8 cellular contexts compared by ENCODE assay signal in the genomic region with DNA sequence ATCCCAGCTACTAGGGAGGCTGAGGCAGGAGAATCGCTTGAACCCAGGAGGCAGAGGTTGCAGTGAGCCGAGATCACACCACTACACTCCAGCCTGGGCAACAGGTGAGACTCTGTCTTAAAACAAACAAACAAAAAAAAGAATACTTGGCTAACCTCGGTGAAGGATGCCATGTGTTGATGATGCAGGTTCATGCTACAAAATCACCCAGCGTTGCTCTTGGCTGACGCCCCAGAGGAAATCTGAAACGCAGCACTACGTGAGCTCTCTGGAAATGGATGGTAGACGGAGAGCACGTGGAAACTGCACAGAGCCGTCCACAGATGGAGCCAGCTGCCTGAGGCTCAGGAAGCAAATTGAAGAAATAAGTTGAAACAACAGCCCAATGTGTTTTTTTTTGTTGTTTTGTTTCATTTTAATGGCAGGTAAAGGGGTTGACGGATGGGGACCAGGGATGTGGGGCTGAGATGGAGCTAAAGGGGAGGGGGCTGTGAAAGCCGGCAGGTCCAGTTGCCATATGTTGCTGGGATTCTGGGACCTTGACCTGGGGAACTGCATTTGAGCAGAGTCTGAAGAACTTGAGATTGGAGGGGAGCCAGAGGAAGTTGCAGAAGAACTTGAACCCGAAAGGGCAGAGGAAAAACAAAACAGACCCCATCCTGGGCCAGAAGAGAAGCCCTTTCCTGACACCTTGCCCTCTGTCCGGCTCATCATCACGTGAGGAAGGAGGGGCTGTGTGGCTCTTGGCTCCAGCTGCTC. TPM values are rescaled to one million over a fixed set of nuclear protein-coding genes. Genes with fewer than 3 reads are reported as not detected.
A peak's percentile ranks its signal among the peaks of the same experiment; 100 is the strongest.
DNase-seq lines count a peak whose midpoint lies in the region; ATAC-seq and TF ChIP-seq lines count a peak whose summit lies in the region.

No MANE protein-coding gene starts in this region.

- peak overlapping the region; percentile 87; the same call in 1 of the 2 replicates for H2AFZ ChIP-seq in Karpas-422 (ENCODE audit: low read length)

- H3K9ac ChIP-seq in Karpas-422 (ENCODE audit: low read length), result peak overlapping the region; percentile 51

- ATAC-seq in GM18508 (IDR thresholded peaks at IDR 0.05; ENCODE audit: insufficient read depth, unreplicated experiment) (peak; percentile 58), heart left ventricle (peak; percentile 77 to 95 (median 90))

- DNase-seq in BJ (ENCODE audit: low read depth), result peak; percentile 57
- no peak for DNase-seq in Karpas-422
- peak in 4 of 5 donors; percentile 39 to 61 (median 56) for DNase-seq in heart left ventricle
- peak; percentile 85 for DNase-seq in smooth muscle cell of the brain vasculature (ENCODE audit: low read depth, low spot score)
- DNase-seq in globus pallidus (ENCODE audit: low spot score), result no peak
- no peak for DNase-seq in stimulated activated naive CD4-positive, alpha-beta T cell treated with Interleukin-2 at 50 U/mL for 16 hours (lab: John Stamatoyannopoulos, UW)

- POLR2A ChIA-PET in BJ (lab: Charles Lee), result no interaction called here

- H4K20me1 ChIP-seq in Karpas-422 (ENCODE audit: insufficient read depth, low read depth, low read length), result no peaks in the 10 kb centered on the region

- CTCF ChIA-PET in BJ (lab: Yijun Ruan, JAX), result interaction anchor here (0.6 to 13.3 kb wide), 18 partner anchors 8 to 259 kb away, joined by 3 to 173 read pairs (median 5); partner anchors contain the start of gene MANBAL

- H3K9me3 ChIP-seq in Karpas-422 (ENCODE audit: low read length), result no peaks in the 10 kb centered on the region
- no peaks in the 10 kb centered on the region for H3K9me3 ChIP-seq in heart left ventricle

- H3K4me3 ChIP-seq in BJ (ENCODE audit: low read depth, low read length) (no peak overlapping the region), Karpas-422 (ENCODE audit: low read length) (no peak overlapping the region), heart left ventricle (peak overlapping the region in 3 of 12 donors; percentile 9 to 26 (median 10))

- H3K36me3 ChIP-seq in BJ (ENCODE audit: control insufficient read depth, insufficient read depth, low read length) (no peaks in the 10 kb centered on the region), Karpas-422 (ENCODE audit: insufficient read depth, low read length) (no peaks in the 10 kb centered on the region), heart left ventricle (no peaks in the 10 kb centered on the region)

- H3K27me3 ChIP-seq in BJ (ENCODE audit: control insufficient read depth, insufficient read depth, low read length) (no peaks in the 10 kb centered on the region; the same call in 1 of the 2 replicates), Karpas-422 (ENCODE audit: low read length) (no peaks in the 10 kb centered on the region), heart left ventricle (peaks cover 0 to 5% (median 0%) of the 10 kb centered on the region in 9 donors)

- H3K27ac ChIP-seq in Karpas-422 (ENCODE audit: low read length) (peak overlapping the region; percentile 33), VCaP (peak overlapping the region; percentile 36; the same call in 1 of the 2 replicates), heart left ventricle (peak overlapping the region in 3 of 12 donors; percentile 14 to 76 (median 57))

- TF ChIP-seq CTCF in BJ (IDR thresholded peaks at IDR 0.05; ENCODE audit: insufficient read depth, low read depth, low read length) (peak; percentile 58), VCaP (conservative IDR thresholded peaks at IDR 0.05) (peak; percentile 64), heart left ventricle (IDR thresholded peaks at IDR 0.05) (peak in 9 of 12 donors; percentile 20 to 55 (median 33))

- H3K9me2 ChIP-seq in Karpas-422 (replicated peaks; ENCODE audit: insufficient read depth, low read length), result no peaks in the 10 kb centered on the region

- WGBS in heart left ventricle, 4 donors, result 18 to 23% (median 21%) methylated on average over 15 of the region's 15 CpGs

- H3K4me2 ChIP-seq in Karpas-422 (ENCODE audit: low read depth, low read length, poor library complexity, severe bottlenecking), result peak overlapping the region; percentile 33

- no peak for TF ChIP-seq POLR2A in heart left ventricle (IDR thresholded peaks at IDR 0.05)

- H3K4me1 ChIP-seq in Karpas-422 (ENCODE audit: low read length) (peaks cover 26% of the 10 kb centered on the region), heart left ventricle (peaks cover 0 to 37% (median 9%) of the 10 kb centered on the region in 12 donors)

- no peaks in the 10 kb centered on the region for H3K79me2 ChIP-seq in Karpas-422 (ENCODE audit: low read length)

- intact Hi-C loops in heart left ventricle (cut with DNase I), result loop anchor here in 1 of 10 donors (2.0 kb wide), 1 partner anchor 108 kb away; no protein-coding TSS in a partner anchor

RNA-seq across cellular contexts. Expression of gene MANBAL, which starts 12.8 kb away (rescaled TPM):
- polyA plus RNA-seq in BJ (2011; rRNA removed) (116 and 153 TPM in 2 replicates), heart left ventricle (10 to 100 TPM; 19.2 to 54.9 TPM)
- 33.8 and 37.7 TPM in 2 replicates for polyA minus RNA-seq in BJ (2011; rRNA and poly(A)+ RNA removed)
- 7.7 and 8.5 TPM in 2 replicates for total RNA-seq in Karpas-422 (2014; rRNA removed; shearing (Covaris generic); ENCODE audit: low replicate concordance)
- 10 to 100 TPM; 14.0 to 25.6 (median 20.4) TPM for total RNA-seq in heart left ventricle

RNA-seq across cellular contexts. Expression of gene GHRH, which starts 15.1 kb away (rescaled TPM):
- polyA plus RNA-seq in BJ (2011; rRNA removed) (not detected in 2 replicates), heart left ventricle (not detected)
- not detected in 2 replicates for polyA minus RNA-seq in BJ (2011; rRNA and poly(A)+ RNA removed)
- not detected in 2 replicates for total RNA-seq in Karpas-422 (2014; rRNA removed; shearing (Covaris generic); ENCODE audit: low replicate concordance)
- total RNA-seq in heart left ventricle, result not detected

Comparison
In these comparisons a context has a peak if more than half of its experiments do, and no peak if none do; other contexts are left out.
1. DNase-seq: peak in BJ (single experiment), heart left ventricle (4 of 5) and smooth muscle cell of the brain vasculature (single experiment); none in Karpas-422 (single experiment), globus pallidus (single experiment) and stimulated activated naive CD4-positive, alpha-beta T cell treated with Interleukin-2 at 50 U/mL for 16 hours (single experiment).
2. Peak in every context shown above with its lines, with median percentiles within 50 percentile points of each other: CTCF ChIP-seq.